In genomic region chr16:89319628-89319882, GRCh38 we compare ENCODE assay signal across 10 cellular contexts.
DNase-seq lines count a peak whose midpoint lies in the region; ATAC-seq and TF ChIP-seq lines count a peak whose summit lies in the region.
"Had no signal": no experiment of that assay in that cellular context is flagged by ENCODE, and none has a peak within 500 bp of the region (broad histone marks: within the 10 kb centered on the region; RNA-seq: fewer than 3 reads in every experiment).

No MANE protein-coding gene starts in this region.

- CTCF ChIA-PET in AG04449 (lab: Yijun Ruan, JAX) = interaction anchor here (1.2 kb wide), 1 partner anchor 31 kb away, joined by 3 read pairs; no protein-coding TSS in a partner anchor
- CTCF ChIA-PET in mammary epithelial cell (lab: Charles Lee; ENCODE audit: low non-redundant PET) = no interaction called here
- CTCF ChIA-PET in HEK293T (lab: Yijun Ruan, JAX) = no interaction called here

- peaks cover 96% of the 10 kb centered on the region for H3K4me1 Mint-ChIP-seq in HFFc6 (ENCODE audit: low read depth)
- H3K4me1 Mint-ChIP-seq in natural killer cell treated with Interleukin-12 subunit alpha and Interleukin-12 subunit beta and Interleukin-15 and Interleukin-18, amount 100 ng/mL, for 72 hours (ENCODE audit: low read depth in 2 of 2) = peaks cover 80 to 91% of the 10 kb centered on the region in 2 donors

- in situ Hi-C loops in mammary epithelial cell (cut with MboI; ENCODE audit: low sequenced_read_pairs in 2 of 2) = loop anchor here in 1 of 2 donors (10.0 kb wide), 1 partner anchor 185 kb away; the partner anchor contains the start of gene SPG7

- H3K4me3 ChIP-seq in AG04449 (ENCODE audit: low read depth, low read length) (peak overlapping the region; percentile 31), mammary epithelial cell (replicated peaks in 1 of 3; ENCODE audit: insufficient read depth in 1 of 3, low read depth in 2 of 3, low read length in 3 of 3) (peak overlapping the region in 1 of 3 experiments; percentile 37)
- H3K4me3 ChIP-seq: SK-N-MC had no signal

- H3K9ac ChIP-seq in mammary epithelial cell (ENCODE audit: insufficient read depth, low read length) = peak overlapping the region; percentile 23

- peaks cover 13% of the 10 kb centered on the region for H3K27me3 Mint-ChIP-seq in HFFc6 (ENCODE audit: insufficient read depth)
- no peaks in the 10 kb centered on the region for H3K27me3 Mint-ChIP-seq in natural killer cell treated with Interleukin-12 subunit alpha and Interleukin-12 subunit beta and Interleukin-15 and Interleukin-18, amount 100 ng/mL, for 72 hours

- POLR2A ChIA-PET in AG04449 (lab: Yijun Ruan, JAX) (no interaction called here), HEK293T (lab: Yijun Ruan, JAX) (no interaction called here)

- peak overlapping the region; percentile 69 for H3K27ac ChIP-seq in mammary epithelial cell (ENCODE audit: insufficient read depth, low read depth, low read length)
- H3K27ac ChIP-seq: SK-N-MC had no signal

- no peak for ATAC-seq in natural killer cell treated with Interleukin-12 subunit alpha and Interleukin-12 subunit beta and Interleukin-15 and Interleukin-18, amount 100 ng/mL, for 72 hours

- no peak overlapping the region for H2AFZ ChIP-seq in mammary epithelial cell (ENCODE audit: low read depth, low read length)

- peak overlapping the region; percentile 85 for H3K4me2 ChIP-seq in mammary epithelial cell (ENCODE audit: insufficient read depth, low read depth, low read length)

- no peaks in the 10 kb centered on the region for H4K20me1 ChIP-seq in mammary epithelial cell (ENCODE audit: insufficient read depth, low read length)

- no TSS peak for BruUV-seq in mammary epithelial cell (replicated peaks; lab: Mats Ljungman, UMichigan)

- H3K27ac Mint-ChIP-seq in HFFc6 = peak overlapping the region; percentile 99
- H3K27ac Mint-ChIP-seq in natural killer cell treated with Interleukin-12 subunit alpha and Interleukin-12 subunit beta and Interleukin-15 and Interleukin-18, amount 100 ng/mL, for 72 hours = peak overlapping the region; percentile 93 to 95

- H3K4me3 Mint-ChIP-seq in HFFc6 = peak overlapping the region; percentile 83
- H3K4me3 Mint-ChIP-seq in natural killer cell treated with Interleukin-12 subunit alpha and Interleukin-12 subunit beta and Interleukin-15 and Interleukin-18, amount 100 ng/mL, for 72 hours = peak overlapping the region; percentile 83

- dilution Hi-C loops in mammary epithelial cell (cut with HindIII; ENCODE audit: low sequenced_read_pairs) = no loop called here

- no peak for DNase-seq in AG04449 (ENCODE audit: low read depth, low spot score)
- DNase-seq in HFFc6 = no peak
- DNase-seq in mammary epithelial cell = no peak
- no peak for DNase-seq in natural killer cell treated with Interleukin-12 subunit alpha and Interleukin-12 subunit beta and Interleukin-15 and Interleukin-18, amount 100 ng/mL, for 72 hours (ENCODE audit: low spot score)
- no peak for DNase-seq in effector CD4-positive, alpha-beta T cell
- no peak for DNase-seq in HEK293T (ENCODE audit: extremely low spot score)
- DNase-seq in NCI-H1417 (lab: John Stamatoyannopoulos, UW) = no peak
- DNase-seq in pons (ENCODE audit: low spot score) = no peak
- DNase-seq: NCI-H1092 had no signal

- intact Hi-C loops in mammary epithelial cell (cut with micrococcal nuclease) = no loop called here

- peaks cover 15% of the 10 kb centered on the region for H3K9me3 ChIP-seq in mammary epithelial cell (replicated peaks; ENCODE audit: insufficient read depth, low read length)

- peaks cover 54% of the 10 kb centered on the region for H3K36me3 Mint-ChIP-seq in HFFc6 (ENCODE audit: low read depth)
- no peaks in the 10 kb centered on the region for H3K36me3 Mint-ChIP-seq in natural killer cell treated with Interleukin-12 subunit alpha and Interleukin-12 subunit beta and Interleukin-15 and Interleukin-18, amount 100 ng/mL, for 72 hours

- 60% methylated on average over 4 of the region's 4 CpGs for WGBS in mammary epithelial cell (ENCODE audit: low coverage, missing lambda C conversion rate)

- peaks cover 8% of the 10 kb centered on the region for H3K9me3 Mint-ChIP-seq in HFFc6
- no peaks in the 10 kb centered on the region for H3K9me3 Mint-ChIP-seq in natural killer cell treated with Interleukin-12 subunit alpha and Interleukin-12 subunit beta and Interleukin-15 and Interleukin-18, amount 100 ng/mL, for 72 hours

- TF ChIP-seq CTCF in AG04449 (IDR thresholded peaks at IDR 0.05; ENCODE audit: insufficient read depth, low read length, missing control alignments) (no peak), HFFc6 (IDR thresholded peaks at IDR 0.05) (no peak), mammary epithelial cell (conservative IDR thresholded peaks at IDR 0.05 in 1 of 2, IDR thresholded peaks at IDR 0.05 in 1 of 2; ENCODE audit: extremely low read depth in 1 of 2, insufficient read depth in 1 of 2, low read depth in 1 of 2, low read length in 2 of 2) (no peak)

- peaks cover 96% of the 10 kb centered on the region for H3K79me2 ChIP-seq in mammary epithelial cell (ENCODE audit: insufficient read depth, low read length)

- H3K27me3 ChIP-seq in mammary epithelial cell (ENCODE audit: insufficient read depth, low read length) = no peaks in the 10 kb centered on the region

- no peaks in the 10 kb centered on the region for H3K36me3 ChIP-seq in mammary epithelial cell (ENCODE audit: insufficient read depth, low read length)

- H3K4me1 ChIP-seq in mammary epithelial cell (ENCODE audit: insufficient read depth, low read length) = peaks cover 89% of the 10 kb centered on the region

TF ChIP-seq in HEK293T, 16 proteins besides CTCF, POLR2A, EP300 and RAD21:
- TF ChIP-seq SUZ12 (IDR thresholded peaks at IDR 0.05) (no peak), FOXK2 (IDR thresholded peaks at IDR 0.05) (no peak), L3MBTL2 (conservative IDR thresholded peaks at IDR 0.05) (no peak), HDGF (IDR thresholded peaks at IDR 0.05; ENCODE audit: borderline replicate concordance) (no peak)
